Comparison of ENCODE assay signal across 12 cellular contexts in the genomic region with DNA sequence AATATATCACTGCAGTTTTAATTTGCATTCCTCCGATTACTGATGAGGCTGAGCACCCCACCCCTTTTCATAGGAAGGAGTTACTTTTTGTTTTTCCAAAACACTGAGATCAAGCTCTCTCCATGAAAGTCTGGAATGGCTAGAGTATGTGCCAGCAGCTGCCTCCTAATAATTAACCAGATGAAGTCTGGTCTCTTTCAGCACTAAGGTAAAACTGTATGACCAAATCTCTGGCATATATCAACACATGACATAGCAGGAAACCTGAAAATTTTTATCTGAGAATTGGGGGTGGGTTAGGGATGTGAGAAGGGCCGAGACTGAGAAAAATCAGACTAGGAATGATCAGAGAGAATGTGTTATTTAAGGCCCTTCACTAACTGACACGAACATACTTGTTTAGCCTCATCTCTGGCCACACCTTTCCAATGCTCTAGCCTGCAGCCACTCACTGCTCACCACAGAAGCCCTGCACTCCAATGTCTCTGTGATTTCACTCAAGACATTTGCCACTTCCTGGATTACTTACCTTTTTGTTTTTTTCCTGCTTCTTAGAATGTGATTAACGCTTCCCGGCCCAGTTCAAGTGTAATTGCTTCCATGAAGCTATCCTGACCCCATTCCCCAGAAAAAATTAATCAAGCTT. TPM values are rescaled to one million over a fixed set of nuclear protein-coding genes. Genes with fewer than 3 reads are reported as not detected.
DNase-seq lines count a peak whose midpoint lies in the region; ATAC-seq and TF ChIP-seq lines count a peak whose summit lies in the region.
"Had no signal": no experiment of that assay in that cellular context is flagged by ENCODE, and none has a peak within 500 bp of the region (broad histone marks: within the 10 kb centered on the region; RNA-seq: fewer than 3 reads in every experiment).

No MANE protein-coding gene starts in this region.

- peaks cover 82% of the 10 kb centered on the region for H3K4me1 ChIP-seq in left ventricle myocardium inferior
- H3K4me1 ChIP-seq in smooth muscle cell (ENCODE audit: low read depth): no peaks in the 10 kb centered on the region
- H3K4me1 ChIP-seq: SJSA1 had no signal

- intact Hi-C loops in left ventricle myocardium inferior (cut with micrococcal nuclease): no loop called here

- no peak overlapping the region for H3K9ac ChIP-seq in smooth muscle cell (ENCODE audit: low read depth)

- H3K4me3 Mint-ChIP-seq in IgD-negative memory B cell: peak overlapping the region in 2 of 4 donors; percentile 14 to 19
- peak overlapping the region; percentile 42 for H3K4me3 Mint-ChIP-seq in activated CD8-positive, alpha-beta T cell treated with anti-CD3 and anti-CD28 coated beads, Interleukin-2, amount 10 ng/mL, durations not matched to agents 7 days and 5 days

- no peak overlapping the region for H2AFZ ChIP-seq in smooth muscle cell (ENCODE audit: low read depth)

- H3K27ac Mint-ChIP-seq in IgD-negative memory B cell: peak overlapping the region in 2 of 3 donors; percentile 46 to 57
- peak overlapping the region; percentile 80 for H3K27ac Mint-ChIP-seq in activated CD8-positive, alpha-beta T cell treated with anti-CD3 and anti-CD28 coated beads, Interleukin-2, amount 10 ng/mL, durations not matched to agents 7 days and 5 days

- H3K27ac ChIP-seq in left ventricle myocardium inferior (replicated peaks) (peak overlapping the region; percentile 37), smooth muscle cell (ENCODE audit: low read depth) (peak overlapping the region; percentile 35)
- H3K27ac ChIP-seq: ascending aorta, SJSA1 had no signal

- H3K36me3 Mint-ChIP-seq in IgD-negative memory B cell: peaks cover 2% of the 10 kb centered on the region
- H3K36me3 Mint-ChIP-seq in activated CD8-positive, alpha-beta T cell treated with anti-CD3 and anti-CD28 coated beads, Interleukin-2, amount 10 ng/mL, durations not matched to agents 7 days and 5 days (ENCODE audit: low read depth): peaks cover 10% of the 10 kb centered on the region

- H3K27me3 Mint-ChIP-seq in IgD-negative memory B cell: no peaks in the 10 kb centered on the region
- H3K27me3 Mint-ChIP-seq in activated CD8-positive, alpha-beta T cell treated with anti-CD3 and anti-CD28 coated beads, Interleukin-2, amount 10 ng/mL, durations not matched to agents 7 days and 5 days (ENCODE audit: low read depth): no peaks in the 10 kb centered on the region

- CTCF ChIA-PET in activated CD8-positive, alpha-beta T cell treated with anti-CD3 and anti-CD28 coated beads, Interleukin-2, amount 10 ng/mL, durations not matched to agents 7 days and 5 days (lab: Charles Lee): interaction anchor here (0.6 to 1.5 kb wide), 6 partner anchors 9 to 159 kb away, joined by 3 to 4 read pairs (median 4); no protein-coding TSS in a partner anchor

- peak; percentile 97 for ATAC-seq in activated CD8-positive, alpha-beta T cell treated with anti-CD3 and anti-CD28 coated beads, Interleukin-2, amount 10 ng/mL, durations not matched to agents 7 days and 5 days
- ATAC-seq in GM21737 (IDR thresholded peaks at IDR 0.05; ENCODE audit: unreplicated experiment) (no peak), HG02588 (IDR thresholded peaks at IDR 0.05; ENCODE audit: unreplicated experiment) (no peak)
- ATAC-seq: HCT116 had no signal

- peaks cover 97% of the 10 kb centered on the region for H4K20me1 ChIP-seq in smooth muscle cell (ENCODE audit: low read depth)

- peaks cover 25 to 39% (median 30%) of the 10 kb centered on the region in 3 donors for H3K4me1 Mint-ChIP-seq in IgD-negative memory B cell
- peaks cover 40% of the 10 kb centered on the region for H3K4me1 Mint-ChIP-seq in activated CD8-positive, alpha-beta T cell treated with anti-CD3 and anti-CD28 coated beads, Interleukin-2, amount 10 ng/mL, durations not matched to agents 7 days and 5 days (ENCODE audit: low read depth)

- POLR2A ChIA-PET in activated CD8-positive, alpha-beta T cell treated with anti-CD3 and anti-CD28 coated beads, Interleukin-2, amount 10 ng/mL, durations not matched to agents 7 days and 5 days (lab: Charles Lee): no interaction called here

- no peak overlapping the region for H3K4me2 ChIP-seq in smooth muscle cell

- peaks cover 90% of the 10 kb centered on the region for H3K79me2 ChIP-seq in smooth muscle cell (ENCODE audit: low read depth)

- H3K9me3 ChIP-seq in left ventricle myocardium inferior (replicated peaks): no peaks in the 10 kb centered on the region
- no peaks in the 10 kb centered on the region for H3K9me3 ChIP-seq in smooth muscle cell (replicated peaks; ENCODE audit: low read depth)
- H3K9me3 ChIP-seq: ascending aorta, SJSA1 had no signal

- H3K36me3 ChIP-seq in left ventricle myocardium inferior (no peaks in the 10 kb centered on the region), smooth muscle cell (ENCODE audit: low read depth) (no peaks in the 10 kb centered on the region)

- H3K4me3 ChIP-seq in left ventricle myocardium inferior (no peak overlapping the region), smooth muscle cell (no peak overlapping the region)
- H3K4me3 ChIP-seq: ascending aorta, SJSA1 had no signal

- H3K9me3 Mint-ChIP-seq in IgD-negative memory B cell: no peaks in the 10 kb centered on the region
- H3K9me3 Mint-ChIP-seq in activated CD8-positive, alpha-beta T cell treated with anti-CD3 and anti-CD28 coated beads, Interleukin-2, amount 10 ng/mL, durations not matched to agents 7 days and 5 days (ENCODE audit: insufficient read depth): no peaks in the 10 kb centered on the region

- DNase-seq in activated CD8-positive, alpha-beta T cell treated with anti-CD3 and anti-CD28 coated beads, Interleukin-2, amount 10 ng/mL, durations not matched to agents 7 days and 5 days: peak; percentile 61
- no peak for DNase-seq in left ventricle myocardium inferior
- no peak for DNase-seq in smooth muscle cell (lab: John Stamatoyannopoulos, UW; ENCODE audit: unreplicated experiment)
- no peak for DNase-seq in SKM-1 treated with dmso at 0.1 percent for 144 hours (lab: John Stamatoyannopoulos, UW; ENCODE audit: unreplicated experiment)
- no peak for DNase-seq in DMS79 (lab: John Stamatoyannopoulos, UW)
- DNase-seq: stimulated activated CD4-positive, alpha-beta T cell treated with anti-CD3 and anti-CD28 coated beads, Interleukin-1b, Interleukin-23, amount 100 ng/mL, for 48 hours had no signal

- TF ChIP-seq CTCF in left ventricle myocardium inferior (IDR thresholded peaks at IDR 0.05; ENCODE audit: borderline replicate concordance) (no peak), smooth muscle cell (IDR thresholded peaks at IDR 0.05; ENCODE audit: borderline replicate concordance, insufficient read depth, poor library complexity, severe bottlenecking) (no peak)

- H3K27me3 ChIP-seq in left ventricle myocardium inferior (ENCODE audit: low read depth) (no peaks in the 10 kb centered on the region), smooth muscle cell (ENCODE audit: low read depth) (no peaks in the 10 kb centered on the region)
- H3K27me3 ChIP-seq: ascending aorta, SJSA1 had no signal

- H3F3A ChIP-seq in smooth muscle cell (ENCODE audit: low read depth): peaks cover 6% of the 10 kb centered on the region

- 60% methylated on average over 5 of the region's 5 CpGs for WGBS in smooth muscle cell (ENCODE audit: low lambda C conversion rate)

RNA-seq across cellular contexts. Expression of a gene that starts 34.7 kb away (rescaled TPM):
- polyA plus RNA-seq in IgD-negative memory B cell (105 TPM), smooth muscle cell (46.1 and 76.2 TPM in 2 replicates)
- total RNA-seq in activated CD8-positive, alpha-beta T cell treated with anti-CD3 and anti-CD28 coated beads, Interleukin-2, amount 10 ng/mL, durations not matched to agents 7 days and 5 days: 100 to 1,000 TPM; 120 to 127 TPM
- total RNA-seq in left ventricle myocardium inferior (51.2 TPM), smooth muscle cell (26.7 and 34.3 TPM in 2 replicates)
